ENCODE assay signal across 31 cellular contexts in genomic region chr19:30237146-30237545, GRCh38.
"Had no signal": no experiment of that assay in that cellular context is flagged by ENCODE, and none has a peak within 500 bp of the region (broad histone marks: within the 10 kb centered on the region; RNA-seq: fewer than 3 reads in every experiment).

No MANE protein-coding gene starts in this region.

- H3K27me3 ChIP-seq: adrenal gland, ascending aorta had no signal

- H3K27ac ChIP-seq: adrenal gland, ascending aorta, breast epithelium, cardiac muscle cell, epithelial cell of prostate, gastroesophageal sphincter, heart right ventricle, hepatocyte, WERI-Rb-1 had no signal

- ATAC-seq: activated CD4-positive, alpha-beta T cell treated with anti-CD3 and anti-CD28 coated beads for 36 hours; activated CD8-positive, alpha-beta memory T cell treated with anti-CD3 and anti-CD28 coated beads, Interleukin-2, amount 10 ng/mL, durations not matched to agents 7 days and 5 days; activated CD8-positive, alpha-beta T cell treated with anti-CD3 and anti-CD28 coated beads, Interleukin-2, amount 10 ng/mL, durations not matched to agents 7 days and 5 days; activated naive CD8-positive, alpha-beta T cell treated with anti-CD3 and anti-CD28 coated beads, Interleukin-2, amount 50 U/mL, for 24 hours; gastroesophageal sphincter had no signal

- H3K4me2 ChIP-seq: hepatocyte had no signal

- DNase-seq: activated CD4-positive, alpha-beta memory T cell treated with anti-CD3 and anti-CD28 coated beads for 36 hours; activated CD4-positive, alpha-beta T cell treated with anti-CD3 and anti-CD28 coated beads for 36 hours; activated CD4-positive, alpha-beta T cell treated with anti-CD3 and anti-CD28 coated beads, Interleukin-2, amount 10 ng/mL, durations not matched to agents 24 days and 14 days; activated CD4-positive, CD25-positive, alpha-beta regulatory T cell; activated CD4-positive, CD25-positive, alpha-beta regulatory T cell treated with anti-CD3 and anti-CD28 coated beads, Interleukin-2, amount 50 U/mL, for 72 hours; activated CD8-positive, alpha-beta memory T cell treated with anti-CD3 and anti-CD28 coated beads, Interleukin-2, amount 10 ng/mL, durations not matched to agents 7 days and 5 days; activated CD8-positive, alpha-beta memory T cell treated with anti-CD3 and anti-CD28 coated beads, Interleukin-2, amount 50 U/mL, for 4 hours; activated CD8-positive, alpha-beta T cell treated with anti-CD3 and anti-CD28 coated beads, Interleukin-2, amount 10 ng/mL, durations not matched to agents 7 days and 5 days; activated effector memory CD4-positive, alpha-beta T cell treated with anti-CD3 and anti-CD28 coated beads, Interleukin-2, amount 50 U/mL, for 16 hours; activated naive CD4-positive, alpha-beta T cell treated with anti-CD3 and anti-CD28 coated beads for 36 hours; activated naive CD8-positive, alpha-beta T cell treated with anti-CD3 and anti-CD28 coated beads for 36 hours; activated naive CD8-positive, alpha-beta T cell treated with anti-CD3 and anti-CD28 coated beads, Interleukin-2, amount 50 U/mL, for 24 hours; activated T-cell treated with anti-CD3 and anti-CD28 coated beads, Interleukin-2, amount 50 U/mL, for 1 hour; activated T-cell treated with anti-CD3 and anti-CD28 coated beads, Interleukin-2, amount 50 U/mL, for 48 hours; adrenal gland; central memory CD4-positive, alpha-beta T cell; cerebellar nuclear complex; cortex of kidney; dermis blood vessel endothelial cell; effector CD8-positive, alpha-beta T cell; esophagus squamous epithelium; foreskin melanocyte; heart right ventricle; T-helper 9 cell; WERI-Rb-1 had no signal

- H3K36me3 ChIP-seq: adrenal gland, ascending aorta, breast epithelium, cardiac muscle cell, esophagus squamous epithelium, gastroesophageal sphincter, heart right ventricle, WERI-Rb-1 had no signal

- H3K4me1 ChIP-seq: adrenal gland, ascending aorta, breast epithelium, gastroesophageal sphincter, heart right ventricle had no signal

- H3K79me2 ChIP-seq: hepatocyte had no signal

- H3K4me3 ChIP-seq: adrenal gland, ascending aorta, breast epithelium, cardiac muscle cell, esophagus squamous epithelium, gastroesophageal sphincter, heart right ventricle, hepatocyte had no signal
